19 cellular contexts compared by ENCODE assay signal in genomic region chr9:98607152-98607551, GRCh38.
"Had no signal": no experiment of that assay in that cellular context is flagged by ENCODE, and none has a peak within 500 bp of the region (broad histone marks: within the 10 kb centered on the region; RNA-seq: fewer than 3 reads in every experiment).

No MANE protein-coding gene starts in this region.

- H3K4me1 ChIP-seq: body of pancreas, tibial artery had no signal

- H3K27ac ChIP-seq: body of pancreas, tibial artery had no signal

- H3K4me3 ChIP-seq: body of pancreas, left ventricle myocardium inferior, tibial artery had no signal

- DNase-seq: activated B cell treated with CpG ODN at 0.5 μM for 24 hours; activated CD4-positive, alpha-beta T cell treated with anti-CD3 and anti-CD28 coated beads for 4 hours; activated CD4-positive, alpha-beta T cell treated with anti-CD3 and anti-CD28 coated beads, Interleukin-2, amount 50 U/mL, for 48 hours; activated CD8-positive, alpha-beta memory T cell treated with anti-CD3 and anti-CD28 coated beads, Interleukin-2, amount 50 U/mL, for 48 hours; activated naive CD4-positive, alpha-beta T cell treated with anti-CD3 and anti-CD28 coated beads, Interleukin-2, amount 10 ng/mL, durations not matched to agents 7 days and 5 days; activated T-cell treated with anti-CD3 and anti-CD28 coated beads, Interleukin-2, amount 50 U/mL, for 48 hours; body of pancreas; caudate nucleus; effector memory CD4-positive, alpha-beta T cell; foreskin melanocyte; immature natural killer cell; left ventricle myocardium inferior; mammary epithelial cell; midbrain; natural killer cell; stimulated activated CD4-positive, alpha-beta T cell treated with anti-CD3 and anti-CD28 coated beads, Interleukin-12 subunit alpha, Interleukin-12 subunit beta, amount 100 ng/mL, for 4 hours; stimulated activated naive CD8-positive, alpha-beta T cell treated with anti-CD3 and anti-CD28 coated beads, Interleukin-15, amount 100 ng/mL, for 72 hours; T1000; tibial artery had no signal

- H3K27me3 ChIP-seq: body of pancreas had no signal

- H3K36me3 ChIP-seq: left ventricle myocardium inferior, tibial artery had no signal

- H3K9me3 ChIP-seq: body of pancreas, left ventricle myocardium inferior, tibial artery had no signal
